Comparison of ENCODE assay signal across 20 cellular contexts in genomic region chr6:97150932-97151331, GRCh38.
DNase-seq lines count a peak whose midpoint lies in the region; ATAC-seq, FAIRE-seq and TF ChIP-seq lines count a peak whose summit lies in the region.
"Had no signal": no experiment of that assay in that cellular context is flagged by ENCODE, and none has a peak within 500 bp of the region (broad histone marks: within the 10 kb centered on the region; RNA-seq: fewer than 3 reads in every experiment).

No MANE protein-coding gene starts in this region.

- H3K4me3 ChIP-seq in epithelial cell of esophagus (ENCODE audit: low read length) = no peak overlapping the region
- H3K4me3 ChIP-seq: GM12878, SJSA1 had no signal

- CTCF ChIA-PET in activated CD4-positive, alpha-beta T cell treated with anti-CD3 and anti-CD28 coated beads for 36 hours (lab: Charles Lee) = no interaction called here

- POLR2A ChIA-PET in activated CD4-positive, alpha-beta T cell treated with anti-CD3 and anti-CD28 coated beads for 36 hours (lab: Charles Lee) = no interaction called here

- peak; percentile 77 for ATAC-seq in activated CD4-positive, alpha-beta T cell treated with anti-CD3 and anti-CD28 coated beads for 36 hours
- peak; percentile 20 for ATAC-seq in stimulated activated memory B cell treated with anti-CD40 and anti-IgM and Interleukin-4, amounts not matched to agents 10 μg/mL and 1 μg/mL and 100 μg/mL, for 72 hours
- no peak for ATAC-seq in GM18868 (IDR thresholded peaks at IDR 0.05; ENCODE audit: unreplicated experiment)
- ATAC-seq: GM12878 had no signal

- TF ChIP-seq POLR2A in GM12891 (IDR thresholded peaks at IDR 0.05; ENCODE audit: low read depth, low read length) = no peak

- FAIRE-seq in GM12891 (lab: Jason Lieb, UNC) = peak; percentile 20
- FAIRE-seq: GM12878, HTR-8/SVneo had no signal

- H3K27me3 Mint-ChIP-seq in activated CD4-positive, alpha-beta T cell treated with anti-CD3 and anti-CD28 coated beads for 36 hours = no peaks in the 10 kb centered on the region
- no peaks in the 10 kb centered on the region for H3K27me3 Mint-ChIP-seq in stimulated activated memory B cell treated with anti-CD40 and anti-IgM and Interleukin-4, amounts not matched to agents 10 μg/mL and 1 μg/mL and 100 μg/mL, for 72 hours
- H3K27me3 Mint-ChIP-seq: CD4-positive, CD25-positive, alpha-beta regulatory T cell had no signal

- no peaks in the 10 kb centered on the region for H3K4me1 Mint-ChIP-seq in activated CD4-positive, alpha-beta T cell treated with anti-CD3 and anti-CD28 coated beads for 36 hours
- H3K4me1 Mint-ChIP-seq in stimulated activated memory B cell treated with anti-CD40 and anti-IgM and Interleukin-4, amounts not matched to agents 10 μg/mL and 1 μg/mL and 100 μg/mL, for 72 hours = no peaks in the 10 kb centered on the region
- H3K4me1 Mint-ChIP-seq: CD4-positive, CD25-positive, alpha-beta regulatory T cell had no signal

- peaks cover 15% of the 10 kb centered on the region for H3K36me3 Mint-ChIP-seq in activated CD4-positive, alpha-beta T cell treated with anti-CD3 and anti-CD28 coated beads for 36 hours (ENCODE audit: low read depth)
- H3K36me3 Mint-ChIP-seq in stimulated activated memory B cell treated with anti-CD40 and anti-IgM and Interleukin-4, amounts not matched to agents 10 μg/mL and 1 μg/mL and 100 μg/mL, for 72 hours = peaks cover 26% of the 10 kb centered on the region

- intact Hi-C loops in activated CD4-positive, alpha-beta T cell treated with anti-CD3 and anti-CD28 coated beads for 36 hours (cut with DNase I, micrococcal nuclease) = no loop called here
- intact Hi-C loops in head of caudate nucleus (cut with DNase I) = no loop called here

- H3K4me3 Mint-ChIP-seq in activated CD4-positive, alpha-beta T cell treated with anti-CD3 and anti-CD28 coated beads for 36 hours = no peak overlapping the region
- no peak overlapping the region for H3K4me3 Mint-ChIP-seq in stimulated activated memory B cell treated with anti-CD40 and anti-IgM and Interleukin-4, amounts not matched to agents 10 μg/mL and 1 μg/mL and 100 μg/mL, for 72 hours
- H3K4me3 Mint-ChIP-seq: CD4-positive, CD25-positive, alpha-beta regulatory T cell had no signal

- no peak overlapping the region for H3K27ac Mint-ChIP-seq in activated CD4-positive, alpha-beta T cell treated with anti-CD3 and anti-CD28 coated beads for 36 hours
- no peak overlapping the region for H3K27ac Mint-ChIP-seq in stimulated activated memory B cell treated with anti-CD40 and anti-IgM and Interleukin-4, amounts not matched to agents 10 μg/mL and 1 μg/mL and 100 μg/mL, for 72 hours
- H3K27ac Mint-ChIP-seq: CD4-positive, CD25-positive, alpha-beta regulatory T cell had no signal

- H3K9me3 Mint-ChIP-seq in activated CD4-positive, alpha-beta T cell treated with anti-CD3 and anti-CD28 coated beads for 36 hours (ENCODE audit: low read depth) = peaks cover 5% of the 10 kb centered on the region
- H3K9me3 Mint-ChIP-seq in stimulated activated memory B cell treated with anti-CD40 and anti-IgM and Interleukin-4, amounts not matched to agents 10 μg/mL and 1 μg/mL and 100 μg/mL, for 72 hours = no peaks in the 10 kb centered on the region

- no peak for TF ChIP-seq CTCF in epithelial cell of esophagus (IDR thresholded peaks at IDR 0.05; ENCODE audit: insufficient read depth, low read depth, low read length, missing control alignments)

- DNase-seq in activated CD4-positive, alpha-beta T cell treated with anti-CD3 and anti-CD28 coated beads for 36 hours = no peak
- no peak for DNase-seq in activated CD4-positive, alpha-beta T cell treated with anti-CD3 and anti-CD28 coated beads, Interleukin-2, amount 50 U/mL, for 4 hours
- no peak for DNase-seq in GM12891 (ENCODE audit: insufficient read length, low spot score)
- peak; percentile 93 for DNase-seq in epithelial cell of esophagus (ENCODE audit: low read depth)
- DNase-seq in DMS 273 treated with DMSO at 0.1 percent for 48 hours (lab: John Stamatoyannopoulos, UW) = no peak
- no peak for DNase-seq in head of caudate nucleus
- DNase-seq: BE2C; CD4-positive, CD25-positive, alpha-beta regulatory T cell; COR-L47; DMS153; EL; IMR-90; NCI-H187 treated with DMSO at 0.1 percent for 48 hours; NCI-H226; NCI-H524 had no signal

TF ChIP-seq in GM12891, 5 proteins besides CTCF, POLR2A, EP300 and RAD21:
- TF ChIP-seq SPI1 (IDR thresholded peaks at IDR 0.05; ENCODE audit: low read depth, low read length) = no peak
- TF ChIP-seq TAF1 (IDR thresholded peaks at IDR 0.05; ENCODE audit: low read depth, low read length) = no peak
- no peak for TF ChIP-seq POU2F2 (IDR thresholded peaks at IDR 0.05; ENCODE audit: low read depth, low read length)
- TF ChIP-seq POLR2AphosphoS5 (IDR thresholded peaks at IDR 0.05; ENCODE audit: low read depth, low read length) = no peak
- TF ChIP-seq PAX5 (IDR thresholded peaks at IDR 0.05; ENCODE audit: insufficient read depth, low read length, severe bottlenecking) = no peak
TF ChIP-seq in GM12891: peak in this region for 0.
